In genomic region chr5:90386099-90386710, GRCh38 we compare ENCODE assay signal across 1 cellular context.
TF ChIP-seq lines count a peak whose summit lies in the region.

No MANE protein-coding gene starts in this region.

TF ChIP-seq in SK-N-SH, 30 proteins besides CTCF, POLR2A, EP300 and RAD21 (continued from another document):
- no peak for TF ChIP-seq REST (IDR thresholded peaks at IDR 0.05; ENCODE audit: low read depth, low read length)
